Comparison of ENCODE assay signal across 8 cellular contexts in the genomic region with DNA sequence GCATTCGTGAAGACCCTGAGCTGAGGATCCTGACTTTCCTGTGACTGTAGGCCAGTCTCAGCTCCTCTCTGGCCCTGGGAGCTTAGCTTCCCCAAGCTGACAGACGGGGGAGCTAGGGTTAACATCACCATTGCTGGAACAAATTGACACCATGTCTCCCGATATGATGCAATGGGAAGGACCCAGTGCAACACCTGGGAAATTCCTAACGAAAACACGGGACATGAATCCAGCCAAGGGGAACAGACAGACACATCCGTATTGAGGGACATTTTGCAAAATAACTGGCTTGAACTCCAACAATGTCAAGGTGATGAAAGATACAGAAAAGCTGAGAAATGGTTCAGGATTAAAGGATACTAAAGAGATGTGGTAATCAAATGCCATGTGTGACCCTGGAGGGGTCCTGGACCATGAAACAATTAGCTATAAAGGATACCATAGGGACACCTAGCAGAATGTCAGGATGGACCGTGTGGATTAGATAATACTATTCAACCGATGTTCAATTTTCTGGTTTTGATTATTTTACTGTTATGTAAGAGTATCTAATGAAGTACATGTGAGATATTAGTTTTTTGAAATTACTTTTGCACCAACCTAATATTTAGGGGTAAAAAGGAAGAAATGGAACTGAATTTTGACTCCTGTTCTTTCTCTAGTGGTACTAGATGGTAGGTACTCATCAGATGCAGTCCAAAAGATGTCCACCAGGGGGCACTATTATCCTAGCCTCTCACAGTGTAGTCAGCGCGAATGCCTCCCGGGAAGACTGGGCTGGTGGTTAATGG. TPM values are rescaled to one million over a fixed set of nuclear protein-coding genes. Genes with fewer than 3 reads are reported as not detected.
DNase-seq lines count a peak whose midpoint lies in the region; ATAC-seq and TF ChIP-seq lines count a peak whose summit lies in the region.

No MANE protein-coding gene starts in this region.

- in situ Hi-C loops in IMR-90 (cut with MboI; ENCODE audit: low sequenced_read_pairs), result loop anchor here (5.0 kb wide), 2 partner anchors 92 to 287 kb away; a partner anchor contains a TSS

- H3K79me1 ChIP-seq in IMR-90 (ENCODE audit: low read depth in 1 of 2, low read length in 2 of 2), result no peaks in the 10 kb centered on the region; a peak in 1 of 4 replicates

- no peak overlapping the region for H3K56ac ChIP-seq in IMR-90 (ENCODE audit: extremely low read depth, insufficient read depth, low read length)

- TF ChIP-seq POLR2A in IMR-90 (IDR thresholded peaks at IDR 0.05; ENCODE audit: low read depth, low read length), result no peak

- H3K79me2 ChIP-seq in PC-3 (ENCODE audit: low read length) (no peaks in the 10 kb centered on the region), neural cell (replicated peaks; ENCODE audit: insufficient read depth, low read length) (no peaks in the 10 kb centered on the region)

- no peak overlapping the region; the same call in 1 of the 2 replicates for H3K4ac ChIP-seq in IMR-90 (ENCODE audit: low read depth, low read length)

- CTCF ChIA-PET in IMR-90 (lab: Yijun Ruan, JAX) (interaction anchor here (0.6 to 2.3 kb wide), 8 partner anchors 12 to 691 kb away, joined by 3 to 6 read pairs (median 4); a partner anchor contains a TSS), PC-3 (lab: Charles Lee) (interaction anchor here (0.6 to 1.6 kb wide), 5 partner anchors 59 to 140 kb away, joined by 3 to 5 read pairs (median 4); a partner anchor contains a TSS)

- H4K8ac ChIP-seq in IMR-90 (ENCODE audit: low read depth in 2 of 2, low read length in 2 of 2), result 0 out of 4 replicates have a peak overlapping the region, but pooled peaks of 1 of the 2 experiments have one; percentile 6

- DNase-seq in DMS 273 treated with DMSO at 0.1 percent for 48 hours (lab: John Stamatoyannopoulos, UW) (peak; percentile 49), IMR-90 (peak; percentile 85), PC-3 (peak; percentile 95), fibroblast of mammary gland (ENCODE audit: low read depth) (peak; percentile 84), substantia nigra (lab: John Stamatoyannopoulos, UW) (peak in 44 of 49 donors; percentile 9 to 94 (median 70))
- DNase-seq in activated T-cell treated with anti-CD3 and anti-CD28 coated beads, Interleukin-2, amount 50 U/mL, for 24 hours, result peak; percentile 65

- H3K23ac ChIP-seq in IMR-90 (ENCODE audit: low read depth, low read length), result no peak overlapping the region

- no peak overlapping the region for H3K18ac ChIP-seq in IMR-90 (ENCODE audit: low read depth, low read length)

- H3K9ac ChIP-seq in IMR-90 (ENCODE audit: low read depth, low read length) (no peak overlapping the region), PC-3 (ENCODE audit: low read length) (no peak overlapping the region), neural cell (ENCODE audit: low read length) (no peak overlapping the region)

- H3K4me2 ChIP-seq in IMR-90 (ENCODE audit: low read depth, low read length) (no peak overlapping the region), PC-3 (ENCODE audit: low read length) (no peak overlapping the region), neural cell (ENCODE audit: low read length) (no peak overlapping the region)

- no peak overlapping the region for H2BK20ac ChIP-seq in IMR-90 (ENCODE audit: low read depth, low read length)

- H2BK15ac ChIP-seq in IMR-90 (ENCODE audit: low read depth, low read length), result no peak overlapping the region

- no peak overlapping the region for H2AK9ac ChIP-seq in IMR-90 (replicated peaks; ENCODE audit: low read depth, low read length, poor library complexity)

- ATAC-seq in GM21390 (IDR thresholded peaks at IDR 0.05; ENCODE audit: unreplicated experiment), result peak; percentile 72
- peak; percentile 80 for ATAC-seq in IMR-90 (ENCODE audit: low read depth)
- ATAC-seq in PC-3, result peak; percentile 89

- H4K20me1 ChIP-seq in IMR-90 (ENCODE audit: insufficient read depth, low read length) (no peaks in the 10 kb centered on the region), PC-3 (ENCODE audit: low read length) (no peaks in the 10 kb centered on the region), neural cell (ENCODE audit: insufficient read depth) (no peaks in the 10 kb centered on the region)

- H2AFZ ChIP-seq in IMR-90 (replicated peaks; ENCODE audit: low read length, poor library complexity) (no peak overlapping the region), PC-3 (ENCODE audit: low read length) (no peak overlapping the region), neural cell (ENCODE audit: low read depth, low read length) (no peak overlapping the region)

- H3K9me3 ChIP-seq in IMR-90 (ENCODE audit: control insufficient read depth, insufficient read depth, low read length) (peaks cover 2% of the 10 kb centered on the region; the same call in 1 of the 2 replicates), PC-3 (ENCODE audit: low read length) (no peaks in the 10 kb centered on the region), neural cell (ENCODE audit: low read length) (no peaks in the 10 kb centered on the region)

- 30% methylated on average over 4 of the region's 11 CpGs; no CpG with 5 or more reads in 1 of the 2 experiments for WGBS in IMR-90 (ENCODE audit: extremely low coverage in 2 of 2, insufficient read length in 1 of 2), 2 experiments

- no peak overlapping the region for H3K4me3 Mint-ChIP-seq in activated T-cell treated with anti-CD3 and anti-CD28 coated beads, Interleukin-2, amount 50 U/mL, for 24 hours

- POLR2A ChIA-PET in IMR-90 (lab: Charles Lee; ENCODE audit: unreplicated experiment) (interaction anchor here (0.7 kb wide), 1 partner anchor 93 kb away, joined by 3 read pairs; no protein-coding TSS in a partner anchor), PC-3 (lab: Charles Lee; ENCODE audit: unreplicated experiment) (no interaction called here)

- H3K14ac ChIP-seq in IMR-90 (replicated peaks; ENCODE audit: low read depth, low read length), result no peak overlapping the region

- BruUV-seq in IMR-90 (replicated peaks; lab: Mats Ljungman, UMichigan) (no TSS peak), PC-3 (replicated peaks; lab: Mats Ljungman, UMichigan) (no TSS peak)

- TF ChIP-seq CTCF in IMR-90 (conservative IDR thresholded peaks at IDR 0.05; ENCODE audit: low read depth, low read length), result peak; percentile 93
- peak; percentile 79 for TF ChIP-seq CTCF in PC-3 (conservative IDR thresholded peaks at IDR 0.05; ENCODE audit: low read depth, low read length)
- TF ChIP-seq CTCF in fibroblast of mammary gland (conservative IDR thresholded peaks at IDR 0.05; ENCODE audit: control insufficient read depth, insufficient read depth, low read depth, low read length), result peak; percentile 93
- TF ChIP-seq CTCF in neural cell (IDR thresholded peaks at IDR 0.05; ENCODE audit: poor library complexity, severe bottlenecking), result peak; percentile 78

- H3K9me2 ChIP-seq in PC-3 (replicated peaks; ENCODE audit: low read length), result no peaks in the 10 kb centered on the region
- no peaks in the 10 kb centered on the region for H3K9me2 ChIP-seq in neural cell (ENCODE audit: insufficient read depth, low read length)

- H3K9me1 ChIP-seq in IMR-90 (ENCODE audit: insufficient read depth, low read length), result no peaks in the 10 kb centered on the region

- no peak overlapping the region for H3K27ac ChIP-seq in IMR-90 (ENCODE audit: insufficient read depth, low read length)
- no peak overlapping the region for H3K27ac ChIP-seq in PC-3 (ENCODE audit: low read length)
- no peak overlapping the region for H3K27ac ChIP-seq in neural cell (ENCODE audit: low read length)
- no peak overlapping the region for H3K27ac ChIP-seq in substantia nigra (ENCODE audit: low read depth, low read length, poor library complexity, severe bottlenecking)

- H3K4me3 ChIP-seq in IMR-90 (ENCODE audit: insufficient read depth, low read depth, low read length) (no peak overlapping the region), PC-3 (ENCODE audit: low read length) (no peak overlapping the region), fibroblast of mammary gland (ENCODE audit: control insufficient read depth, low read depth, low read length) (no peak overlapping the region), neural cell (ENCODE audit: low read length) (no peak overlapping the region)

- TF ChIP-seq EP300 in neural cell (conservative IDR thresholded peaks at IDR 0.05; ENCODE audit: poor library complexity, severe bottlenecking), result no peak

- H3K36me3 Mint-ChIP-seq in activated T-cell treated with anti-CD3 and anti-CD28 coated beads, Interleukin-2, amount 50 U/mL, for 24 hours (ENCODE audit: low read depth), result no peaks in the 10 kb centered on the region

- no peak overlapping the region; the same call in 1 of the 2 replicates for H2AK5ac ChIP-seq in IMR-90 (ENCODE audit: low read depth, low read length)

- H3K4me1 ChIP-seq in IMR-90 (ENCODE audit: control insufficient read depth, insufficient read depth, low read length) (0 out of 2 replicates have a peak, but pooled peaks cover 8% of the 10 kb centered on the region), PC-3 (ENCODE audit: insufficient read depth, low read length) (peaks cover 7% of the 10 kb centered on the region; the same call in 1 of the 2 replicates)

- H3K9me3 Mint-ChIP-seq in activated T-cell treated with anti-CD3 and anti-CD28 coated beads, Interleukin-2, amount 50 U/mL, for 24 hours, result no peaks in the 10 kb centered on the region

- H3K27me3 Mint-ChIP-seq in activated T-cell treated with anti-CD3 and anti-CD28 coated beads, Interleukin-2, amount 50 U/mL, for 24 hours, result no peaks in the 10 kb centered on the region

- TF ChIP-seq RAD21 in IMR-90 (IDR thresholded peaks at IDR 0.05; ENCODE audit: low read length), result peak; percentile 96
- peak; percentile 83 for TF ChIP-seq RAD21 in neural cell (conservative IDR thresholded peaks at IDR 0.05)

- H4K5ac ChIP-seq in IMR-90 (ENCODE audit: low read depth, low read length), result no peak overlapping the region

- H3F3A ChIP-seq in PC-3 (ENCODE audit: low read length, unreplicated experiment) (no peaks in the 10 kb centered on the region), neural cell (ENCODE audit: insufficient read depth, low read length, poor library complexity, severe bottlenecking) (no peaks in the 10 kb centered on the region)

- H3K36me3 ChIP-seq in IMR-90 (ENCODE audit: control insufficient read depth, insufficient read depth, low read length) (peaks cover 10% of the 10 kb centered on the region), PC-3 (ENCODE audit: low read depth, low read length) (no peaks in the 10 kb centered on the region), neural cell (ENCODE audit: insufficient read depth, low read length) (no peaks in the 10 kb centered on the region)

- no peak overlapping the region for H2BK120ac ChIP-seq in IMR-90 (ENCODE audit: low read depth, low read length)

- H3K27ac Mint-ChIP-seq in activated T-cell treated with anti-CD3 and anti-CD28 coated beads, Interleukin-2, amount 50 U/mL, for 24 hours, result no peak overlapping the region

- dilution Hi-C loops in IMR-90 (cut with HindIII; ENCODE audit: low sequenced_read_pairs, unreplicated experiment), result no loop called here

- no peaks in the 10 kb centered on the region for H3K4me1 Mint-ChIP-seq in activated T-cell treated with anti-CD3 and anti-CD28 coated beads, Interleukin-2, amount 50 U/mL, for 24 hours (ENCODE audit: low read depth)

- H3K27me3 ChIP-seq in IMR-90 (ENCODE audit: control insufficient read depth, insufficient read depth, low read length) (no peaks in the 10 kb centered on the region), PC-3 (ENCODE audit: low read length) (no peaks in the 10 kb centered on the region), neural cell (ENCODE audit: insufficient read depth, low read depth, low read length) (no peaks in the 10 kb centered on the region)

- H2BK5ac ChIP-seq in IMR-90 (ENCODE audit: low read depth, low read length, poor library complexity, severe bottlenecking), result no peak overlapping the region

- intact Hi-C loops in IMR-90 (cut with micrococcal nuclease) (loop anchor here (1.0 to 10.0 kb wide), 6 partner anchors 96 to 604 kb away; a partner anchor contains a TSS), PC-3 (cut with micrococcal nuclease) (loop anchor here (1.0 to 5.0 kb wide), 5 partner anchors 80 to 602 kb away; a partner anchor contains a TSS)

- no peak overlapping the region for H4K91ac ChIP-seq in IMR-90 (ENCODE audit: insufficient read depth, low read depth, low read length)

RNA-seq across cellular contexts. Expression of a gene that starts 52.7 kb away (rescaled TPM):
- total RNA-seq in IMR-90 (2012; rRNA removed), result 30.3 and 30.5 TPM in 2 replicates
- 80.4 and 101 TPM in 2 replicates for polyA plus RNA-seq in IMR-90 (2012; rRNA removed)
- 41.4 and 74.0 TPM in 2 replicates for polyA plus RNA-seq in IMR-90 (2012; cell fraction: cytosol; rRNA removed)
- polyA plus RNA-seq in IMR-90 (2012; cell fraction: nucleus; rRNA removed; ENCODE audit: low replicate concordance), result 81.4 and 121 TPM in 2 replicates
- 42.6 and 46.1 TPM in 2 replicates for total RNA-seq in PC-3 (2014; rRNA removed)
- polyA plus RNA-seq in neural cell, result 15.6 and 21.9 TPM in 2 replicates
- polyA minus RNA-seq in neural cell, result 48.7 and 50.9 TPM in 2 replicates
